ENCODE assay signal across 14 cellular contexts in the genomic region with DNA sequence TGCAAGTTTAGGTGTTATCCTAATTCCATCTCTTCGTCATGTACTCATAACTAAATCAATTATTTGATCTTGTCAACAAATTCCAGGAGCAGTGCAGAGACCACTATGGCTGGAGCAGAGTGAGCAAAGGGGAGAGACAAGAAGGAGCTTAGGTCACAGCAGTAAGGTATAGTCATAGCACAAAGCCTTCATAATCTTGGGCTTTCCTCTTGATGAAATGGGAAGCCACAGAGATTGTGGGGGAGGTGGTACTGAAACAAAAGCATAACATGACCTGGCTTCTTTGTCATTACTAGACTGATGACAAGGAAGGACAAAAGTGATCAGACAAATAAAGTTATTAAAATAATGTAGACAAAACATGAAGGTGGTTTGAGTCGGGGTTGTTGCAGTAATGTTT.
DNase-seq lines count a peak whose midpoint lies in the region; ATAC-seq and TF ChIP-seq lines count a peak whose summit lies in the region.
"Had no signal": no experiment of that assay in that cellular context is flagged by ENCODE, and none has a peak within 500 bp of the region (broad histone marks: within the 10 kb centered on the region; RNA-seq: fewer than 3 reads in every experiment).

No MANE protein-coding gene starts in this region.

- H3K4me1 ChIP-seq in upper lobe of left lung = no peaks in the 10 kb centered on the region
- H3K4me1 ChIP-seq: BLaER1, lower lobe of right lung had no signal

- 78 to 82% methylated on average over 2 of the region's 2 CpGs for WGBS in upper lobe of left lung, 2 donors

- no peak for TF ChIP-seq POLR2A in upper lobe of left lung (IDR thresholded peaks at IDR 0.05)

- no peak for TF ChIP-seq EP300 in upper lobe of left lung (IDR thresholded peaks at IDR 0.05)

- no peak overlapping the region for H3K27ac ChIP-seq in upper lobe of left lung
- H3K27ac ChIP-seq: BLaER1, lower lobe of right lung had no signal

- H3K27me3 ChIP-seq in upper lobe of left lung = no peaks in the 10 kb centered on the region
- H3K27me3 ChIP-seq: BLaER1 had no signal

- ATAC-seq in GM18858 (IDR thresholded peaks at IDR 0.05; ENCODE audit: unreplicated experiment) (peak; percentile 44), HG02588 (IDR thresholded peaks at IDR 0.05; ENCODE audit: unreplicated experiment) (peak; percentile 58), HG03565 (IDR thresholded peaks at IDR 0.05; ENCODE audit: unreplicated experiment) (peak; percentile 65), upper lobe of left lung (ENCODE audit: low FRiP score in 2 of 2) (no peak)
- ATAC-seq: lower lobe of right lung had no signal

- CTCF ChIA-PET in GM10248 (lab: Yijun Ruan, JAX) = interaction anchor here (1.1 to 2.1 kb wide), 4 partner anchors 9 to 61 kb away, joined by 3 to 5 read pairs (median 4); no protein-coding TSS in a partner anchor

- no peak overlapping the region for H3K4me3 ChIP-seq in upper lobe of left lung
- H3K4me3 ChIP-seq: BLaER1, lower lobe of right lung had no signal

- POLR2A ChIA-PET in GM10248 (lab: Yijun Ruan, JAX) = no interaction called here

- TF ChIP-seq CTCF in GM10248 (IDR thresholded peaks at IDR 0.05; ENCODE audit: control extremely low read depth, extremely low read depth, low read depth, missing control alignments) = no peak
- no peak for TF ChIP-seq CTCF in upper lobe of left lung (IDR thresholded peaks at IDR 0.05)

- DNase-seq in GM10248 (ENCODE audit: extremely low spot score) (peak; percentile 18), T-helper 9 cell (no peak), NCI-H2081 (lab: John Stamatoyannopoulos, UW) (no peak), upper lobe of left lung (no peak), cortex of kidney (lab: John Stamatoyannopoulos, UW) (no peak)
- DNase-seq: hypothalamus, Kasumi-1, lower lobe of right lung, NCI-H2171, nucleus accumbens had no signal

- H3K36me3 ChIP-seq in upper lobe of left lung = no peaks in the 10 kb centered on the region
- H3K36me3 ChIP-seq: BLaER1, lower lobe of right lung had no signal

- H3K9me3 ChIP-seq in upper lobe of left lung = no peaks in the 10 kb centered on the region
- H3K9me3 ChIP-seq: BLaER1, lower lobe of right lung had no signal

Comparison
In these comparisons a context has a peak if more than half of its experiments do, and no peak if none do; other contexts are left out.
1. ATAC-seq: peak in GM18858 (single experiment), HG02588 (single experiment) and HG03565 (single experiment); none in upper lobe of left lung (0 of 2).